In the genomic region with DNA sequence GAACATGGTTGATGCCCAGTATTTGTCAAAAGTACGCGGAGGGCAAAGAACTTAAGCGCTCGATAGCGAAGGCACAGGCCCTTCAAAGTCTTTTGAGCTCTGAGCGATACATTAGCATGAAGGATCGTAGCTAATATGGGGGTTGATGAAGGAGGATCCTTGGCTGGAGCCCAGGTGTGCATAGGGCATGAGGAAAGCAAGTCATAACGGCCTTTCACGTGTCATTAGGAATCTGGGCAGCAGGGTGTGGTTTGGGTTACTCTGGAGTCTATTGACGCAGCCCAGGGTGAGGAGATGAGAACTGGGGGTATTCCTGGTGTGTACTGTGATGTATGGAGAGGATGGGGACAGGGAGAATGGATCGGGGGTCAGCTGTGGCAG, we compare ENCODE assay signal across 1 cellular context.
TF ChIP-seq lines count a peak whose summit lies in the region.

No MANE protein-coding gene starts in this region.

TF ChIP-seq in GM12878, 131 proteins besides CTCF, POLR2A, EP300 and RAD21 (continued from another document):
- TF ChIP-seq, protein P1, sequence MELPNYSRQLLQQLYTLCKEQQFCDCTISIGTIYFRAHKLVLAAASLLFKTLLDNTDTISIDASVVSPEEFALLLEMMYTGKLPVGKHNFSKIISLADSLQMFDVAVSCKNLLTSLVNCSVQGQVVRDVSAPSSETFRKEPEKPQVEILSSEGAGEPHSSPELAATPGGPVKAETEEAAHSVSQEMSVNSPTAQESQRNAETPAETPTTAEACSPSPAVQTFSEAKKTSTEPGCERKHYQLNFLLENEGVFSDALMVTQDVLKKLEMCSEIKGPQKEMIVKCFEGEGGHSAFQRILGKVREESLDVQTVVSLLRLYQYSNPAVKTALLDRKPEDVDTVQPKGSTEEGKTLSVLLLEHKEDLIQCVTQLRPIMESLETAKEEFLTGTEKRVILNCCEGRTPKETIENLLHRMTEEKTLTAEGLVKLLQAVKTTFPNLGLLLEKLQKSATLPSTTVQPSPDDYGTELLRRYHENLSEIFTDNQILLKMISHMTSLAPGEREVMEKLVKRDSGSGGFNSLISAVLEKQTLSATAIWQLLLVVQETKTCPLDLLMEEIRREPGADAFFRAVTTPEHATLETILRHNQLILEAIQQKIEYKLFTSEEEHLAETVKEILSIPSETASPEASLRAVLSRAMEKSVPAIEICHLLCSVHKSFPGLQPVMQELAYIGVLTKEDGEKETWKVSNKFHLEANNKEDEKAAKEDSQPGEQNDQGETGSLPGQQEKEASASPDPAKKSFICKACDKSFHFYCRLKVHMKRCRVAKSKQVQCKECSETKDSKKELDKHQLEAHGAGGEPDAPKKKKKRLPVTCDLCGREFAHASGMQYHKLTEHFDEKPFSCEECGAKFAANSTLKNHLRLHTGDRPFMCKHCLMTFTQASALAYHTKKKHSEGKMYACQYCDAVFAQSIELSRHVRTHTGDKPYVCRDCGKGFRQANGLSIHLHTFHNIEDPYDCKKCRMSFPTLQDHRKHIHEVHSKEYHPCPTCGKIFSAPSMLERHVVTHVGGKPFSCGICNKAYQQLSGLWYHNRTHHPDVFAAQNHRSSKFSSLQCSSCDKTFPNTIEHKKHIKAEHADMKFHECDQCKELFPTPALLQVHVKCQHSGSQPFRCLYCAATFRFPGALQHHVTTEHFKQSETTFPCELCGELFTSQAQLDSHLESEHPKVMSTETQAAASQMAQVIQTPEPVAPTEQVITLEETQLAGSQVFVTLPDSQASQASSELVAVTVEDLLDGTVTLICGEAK (IDR thresholded peaks at IDR 0.05; ENCODE audit: borderline replicate concordance) = peak; percentile 13; the same call in 1 of the 2 replicates
- TF ChIP-seq RAD51 (IDR thresholded peaks at IDR 0.05) = no peak
- TF ChIP-seq GABPA (IDR thresholded peaks at IDR 0.05; ENCODE audit: low read depth) = no peak
- no peak for TF ChIP-seq POLR2AphosphoS5 (IDR thresholded peaks at IDR 0.05; ENCODE audit: low read length)
- peak; percentile 21; the same call in 1 of the 2 replicates for TF ChIP-seq JUNB (IDR thresholded peaks at IDR 0.05)
- TF ChIP-seq SMAD1 (IDR thresholded peaks at IDR 0.05; ENCODE audit: low read depth, partially characterized antibody) = no peak
- TF ChIP-seq ETV6 (conservative IDR thresholded peaks at IDR 0.05 in 1 of 2, IDR thresholded peaks at IDR 0.05 in 1 of 2; ENCODE audit: borderline replicate concordance in 1 of 2, low read depth in 1 of 2) = no peak
- peak in 1 of 2 experiments; percentile 15; a peak in 1 of 4 replicates for TF ChIP-seq BHLHE40 (IDR thresholded peaks at IDR 0.05; ENCODE audit: borderline replicate concordance in 1 of 2, low read depth in 2 of 2, low read length in 1 of 2)
- no peak for TF ChIP-seq ASH2L (IDR thresholded peaks at IDR 0.05; ENCODE audit: borderline replicate concordance, low read depth)
- TF ChIP-seq JUND (IDR thresholded peaks at IDR 0.05; ENCODE audit: low read depth, low read length) = no peak
- TF ChIP-seq SMC3 (IDR thresholded peaks at IDR 0.05; ENCODE audit: borderline replicate concordance, low read length) = no peak
- TF ChIP-seq RUNX3 (IDR thresholded peaks at IDR 0.05; ENCODE audit: low read length) = peak; percentile 39; the same call in 1 of the 2 replicates
- no peak for TF ChIP-seq YY1 (IDR thresholded peaks at IDR 0.05; ENCODE audit: low read depth, low read length)
- TF ChIP-seq TCF12 (IDR thresholded peaks at IDR 0.05; ENCODE audit: low read depth, low read length) = 0 out of 2 replicates have a peak, but pooled peaks have one; percentile 17
- no peak for TF ChIP-seq EED (IDR thresholded peaks at IDR 0.05; ENCODE audit: low read depth)
